ENCODE assay signal across 27 cellular contexts in the genomic region with DNA sequence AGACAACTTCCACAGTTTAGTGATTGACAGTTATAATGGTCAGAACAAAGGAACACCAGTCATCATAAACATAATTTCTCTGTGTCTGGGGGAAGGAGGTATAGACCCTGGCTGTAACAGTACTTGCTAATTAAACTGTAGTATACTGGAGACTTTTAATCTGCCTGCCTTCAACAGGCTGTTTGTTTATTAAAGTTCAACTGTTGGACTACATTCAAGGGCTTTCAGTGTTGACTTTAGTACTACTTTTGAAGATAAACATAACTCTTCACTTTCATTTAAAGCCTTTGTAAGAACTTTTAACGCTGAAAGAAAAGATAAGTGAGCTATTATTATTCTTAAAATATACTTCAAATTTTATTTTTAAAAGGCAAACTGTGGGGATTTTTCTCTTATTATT. TPM values are rescaled to one million over a fixed set of nuclear protein-coding genes. Genes with fewer than 3 reads are reported as not detected.
A peak's percentile ranks its signal among the peaks of the same experiment; 100 is the strongest.
DNase-seq lines count a peak whose midpoint lies in the region; ATAC-seq, FAIRE-seq and TF ChIP-seq lines count a peak whose summit lies in the region.
"Had no signal": no experiment of that assay in that cellular context is flagged by ENCODE, and none has a peak within 500 bp of the region (broad histone marks: within the 10 kb centered on the region; RNA-seq: fewer than 3 reads in every experiment).

No MANE protein-coding gene starts in this region.

- no peaks in the 10 kb centered on the region for H3K36me3 ChIP-seq in adipocyte (ENCODE audit: control insufficient read depth, insufficient read depth, low read length, severe bottlenecking)
- H3K36me3 ChIP-seq in left lung: no peaks in the 10 kb centered on the region
- H3K36me3 ChIP-seq in pancreas: no peaks in the 10 kb centered on the region
- H3K36me3 ChIP-seq: BLaER1 had no signal

- H3K9me3 ChIP-seq in adipocyte (ENCODE audit: control insufficient read depth, low read length): no peaks in the 10 kb centered on the region
- no peaks in the 10 kb centered on the region for H3K9me3 ChIP-seq in left lung
- H3K9me3 ChIP-seq in pancreas: no peaks in the 10 kb centered on the region
- H3K9me3 ChIP-seq: BLaER1 had no signal

- H3K27me3 ChIP-seq in adipocyte (replicated peaks; ENCODE audit: control insufficient read depth, insufficient read depth, low read length) (no peaks in the 10 kb centered on the region), left lung (no peaks in the 10 kb centered on the region), pancreas (no peaks in the 10 kb centered on the region)
- H3K27me3 ChIP-seq: BLaER1 had no signal

- ATAC-seq in left lung (peak; percentile 41), pancreas (peak in 3 of 4 donors; percentile 65 to 85 (median 71)), HG03135 (IDR thresholded peaks at IDR 0.05; ENCODE audit: unreplicated experiment) (no peak), GM18909 (IDR thresholded peaks at IDR 0.05; ENCODE audit: poor library complexity, unreplicated experiment) (no peak)
- ATAC-seq: GM12878, K562, PC-3 had no signal

- no peak for FAIRE-seq in pancreas (lab: Jason Lieb, UNC)
- FAIRE-seq: A204.1, GM12878, H54, K562 had no signal

- 5 to 16% methylated on average over 1 of the region's 1 CpG for WGBS in pancreas, 2 donors

- peaks cover 4% of the 10 kb centered on the region for H3K4me1 ChIP-seq in adipocyte (ENCODE audit: control insufficient read depth, insufficient read depth, low read length)
- no peaks in the 10 kb centered on the region for H3K4me1 ChIP-seq in left lung
- peaks cover 8 to 28% (median 10%) of the 10 kb centered on the region in 3 donors for H3K4me1 ChIP-seq in pancreas
- H3K4me1 ChIP-seq: BLaER1 had no signal

- TF ChIP-seq CTCF in left lung (IDR thresholded peaks at IDR 0.05): no peak
- TF ChIP-seq CTCF in pancreas (IDR thresholded peaks at IDR 0.05): no peak

- no peak overlapping the region for H3K9ac ChIP-seq in adipocyte (ENCODE audit: low read length)
- H3K9ac ChIP-seq: BLaER1 had no signal

- intact Hi-C loops in left lung (cut with DNase I) (no loop called here), pancreas (cut with DNase I) (loop anchor here in 1 of 3 donors (10.0 kb wide), 1 partner anchor 581 kb away; no protein-coding TSS in a partner anchor)

- H3K4me3 ChIP-seq in adipocyte (ENCODE audit: low read length): no peak overlapping the region
- no peak overlapping the region for H3K4me3 ChIP-seq in left lung
- no peak overlapping the region for H3K4me3 ChIP-seq in pancreas
- H3K4me3 ChIP-seq: BLaER1, GM12878, K562 had no signal

- H3K27ac ChIP-seq in left lung (no peak overlapping the region), pancreas (peak overlapping the region in 1 of 4 donors; percentile 5)
- H3K27ac ChIP-seq: BLaER1, HL-60 had no signal

- peak; percentile 13 for DNase-seq in NCI-H69 (lab: John Stamatoyannopoulos, UW)
- DNase-seq in adipocyte (ENCODE audit: low read depth): peak; percentile 34
- DNase-seq in left lung: no peak
- DNase-seq in pancreas: no peak
- DNase-seq in stimulated activated CD4-positive, alpha-beta T cell treated with anti-CD3 and anti-CD28 coated beads, Interleukin-15, amount 100 ng/mL, for 24 hours: no peak
- DNase-seq: CD4-positive, alpha-beta T cell; DMS53; EL; GDM1; Kasumi-1; NCI-H1092 treated with DMSO at 0.1 percent for 48 hours; NCI-H1436; NCI-H187; NCI-H446; NCI-H82; NK-92 treated with Interleukin-12 subunit alpha and Interleukin-12 subunit beta, amount 100 ng/mL, for 24 hours; PC-3 had no signal

RNA-seq across cellular contexts. Expression of gene PTTG1IP2, which starts 15.5 kb away (rescaled TPM):
- total RNA-seq in left lung: not detected
- total RNA-seq in pancreas: not detected
- polyA plus RNA-seq in pancreas: not detected
- total RNA-seq: CD4-positive, alpha-beta T cell; GM12878; K562; M059J; PC-3 had no signal
- polyA plus RNA-seq: AG04450, GM12878, K562 had no signal

RNA-seq across cellular contexts. Expression of gene CLDN12, which starts 50.7 kb away (rescaled TPM):
- 10 to 100 TPM; 37.9 to 48.7 TPM for total RNA-seq in left lung
- total RNA-seq in pancreas: 10 to 100 TPM; 11.8 to 33.3 (median 17.1) TPM
- 10 to 100 TPM; 10.5 to 14.2 TPM for polyA plus RNA-seq in pancreas

Comparison
In these comparisons a context has a peak if more than half of its experiments do, and no peak if none do; other contexts are left out.
1. DNase-seq: peak in NCI-H69 (single experiment) and adipocyte (single experiment); none in left lung (0 of 2), pancreas (0 of 6) and stimulated activated CD4-positive, alpha-beta T cell treated with anti-CD3 and anti-CD28 coated beads, Interleukin-15, amount 100 ng/mL, for 24 hours (single experiment).
2. ATAC-seq: peak in left lung (single experiment) and pancreas (3 of 4); none in HG03135 (single experiment) and GM18909 (single experiment).